1 cellular context compared by ENCODE assay signal in genomic region chr6:27591660-27592059, GRCh38.
A peak's percentile ranks its signal among the peaks of the same experiment; 100 is the strongest.
TF ChIP-seq lines count a peak whose summit lies in the region.

No MANE protein-coding gene starts in this region.

TF ChIP-seq in HepG2, 621 proteins besides CTCF, POLR2A, EP300 and RAD21 (continued from another document and continues in another):
- no peak for TF ChIP-seq KIAA2018 (CRISPR knock-in tag; IDR thresholded peaks at IDR 0.05; ENCODE audit: borderline replicate concordance)
- TF ChIP-seq KLF12 (CRISPR knock-in tag; IDR thresholded peaks at IDR 0.05; ENCODE audit: borderline replicate concordance): no peak
- no peak for TF ChIP-seq ZNF510 (CRISPR knock-in tag; IDR thresholded peaks at IDR 0.05; ENCODE audit: low read depth)
- no peak for TF ChIP-seq ASH2L (IDR thresholded peaks at IDR 0.05; ENCODE audit: insufficient read length, low read depth, low read length)
- TF ChIP-seq MTA3 (CRISPR knock-in tag; IDR thresholded peaks at IDR 0.05): no peak
- no peak for TF ChIP-seq NFKB2 (CRISPR knock-in tag; IDR thresholded peaks at IDR 0.05; ENCODE audit: borderline replicate concordance)
- TF ChIP-seq ZNF850 (CRISPR knock-in tag; conservative IDR thresholded peaks at IDR 0.05): no peak
- no peak for TF ChIP-seq SUZ12 (IDR thresholded peaks at IDR 0.05; ENCODE audit: low read depth, low read length)
- TF ChIP-seq HNRNPL (IDR thresholded peaks at IDR 0.05; ENCODE audit: low read depth, low read length): no peak
- TF ChIP-seq ZBTB44 (CRISPR knock-in tag; IDR thresholded peaks at IDR 0.05): no peak
- TF ChIP-seq ZNF431 (CRISPR knock-in tag; IDR thresholded peaks at IDR 0.05; ENCODE audit: borderline replicate concordance, low read depth): no peak
- TF ChIP-seq REST (IDR thresholded peaks at IDR 0.05; ENCODE audit: borderline replicate concordance in 1 of 2, low read depth in 1 of 2, low read length in 2 of 2): no peak
- TF ChIP-seq ZNF292 (CRISPR knock-in tag; IDR thresholded peaks at IDR 0.05; ENCODE audit: borderline replicate concordance, low read depth): no peak
- TF ChIP-seq HOXA9 (CRISPR knock-in tag; IDR thresholded peaks at IDR 0.05; ENCODE audit: borderline replicate concordance): no peak
- TF ChIP-seq ZNF460 (CRISPR knock-in tag; IDR thresholded peaks at IDR 0.05; ENCODE audit: borderline replicate concordance): no peak
- peak; percentile 25; the same call in 1 of the 2 replicates for TF ChIP-seq ZSCAN5A (CRISPR knock-in tag; IDR thresholded peaks at IDR 0.05; ENCODE audit: borderline replicate concordance)
- no peak for TF ChIP-seq PATZ1 (CRISPR knock-in tag; IDR thresholded peaks at IDR 0.05)
- no peak for TF ChIP-seq ZNF207 (IDR thresholded peaks at IDR 0.05; ENCODE audit: borderline replicate concordance)
- no peak for TF ChIP-seq SNAPC2 (CRISPR knock-in tag; IDR thresholded peaks at IDR 0.05)
- TF ChIP-seq ZNF746 (CRISPR knock-in tag; IDR thresholded peaks at IDR 0.05): no peak
- no peak for TF ChIP-seq ISX (CRISPR knock-in tag; conservative IDR thresholded peaks at IDR 0.05)
- TF ChIP-seq MAFG (CRISPR knock-in tag; IDR thresholded peaks at IDR 0.05): no peak
- TF ChIP-seq CCAR2 (optimal IDR thresholded peaks at IDR 0.05; ENCODE audit: low read depth, low read length): no peak
- no peak for TF ChIP-seq SOX6 (IDR thresholded peaks at IDR 0.05)
- TF ChIP-seq SOX6 (CRISPR knock-in tag; IDR thresholded peaks at IDR 0.05): no peak
- no peak for TF ChIP-seq BATF2 (CRISPR knock-in tag; IDR thresholded peaks at IDR 0.05)
- no peak; the same call in 1 of the 2 replicates for TF ChIP-seq LRRFIP1 (CRISPR knock-in tag; conservative IDR thresholded peaks at IDR 0.05)
